In the genomic region with DNA sequence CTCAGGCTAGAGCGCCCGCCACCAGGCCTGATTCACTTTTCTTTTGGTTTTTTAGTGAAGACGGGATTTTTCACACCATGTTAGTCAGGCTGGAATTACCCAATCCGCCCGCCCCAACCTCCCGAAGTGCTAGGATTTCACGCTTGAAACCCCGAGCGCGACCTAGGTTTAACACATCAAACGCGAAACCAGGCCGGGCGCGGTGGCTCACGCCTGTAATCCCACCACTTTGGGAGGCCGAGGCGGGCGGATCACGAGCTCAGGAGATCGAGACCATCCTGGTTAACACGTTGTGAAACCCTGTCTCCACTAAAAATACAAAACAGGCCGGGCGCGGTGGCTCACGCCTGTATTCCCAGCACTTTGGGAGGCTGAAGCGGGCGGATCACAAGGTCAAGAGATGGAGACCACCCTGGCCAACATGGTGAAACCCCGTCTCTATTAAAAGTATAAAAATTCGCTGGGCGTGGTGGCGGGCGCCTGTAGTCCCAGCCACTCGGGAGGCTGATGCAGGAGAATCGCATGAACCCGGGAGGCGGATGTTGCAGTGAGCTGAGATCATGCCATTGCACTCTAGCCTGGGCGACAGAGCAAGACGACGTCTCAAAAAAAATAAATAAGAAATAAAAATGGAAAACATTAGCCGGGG, we compare ENCODE assay signal across 8 cellular contexts. TPM values are rescaled to one million over a fixed set of nuclear protein-coding genes. Genes with fewer than 3 reads are reported as not detected.
DNase-seq lines count a peak whose midpoint lies in the region; FAIRE-seq and TF ChIP-seq lines count a peak whose summit lies in the region.
"Not testable (repeated sequence)": the region's sequence is repeated elsewhere in the genome, so short reads cannot be mapped to it uniquely, and the experiment has no call there.

No MANE protein-coding gene starts in this region.

- not testable (repeated sequence) for H3K27me3 ChIP-seq in keratinocyte (ENCODE audit: control insufficient read depth, extremely low read depth, insufficient read depth, low read length); sigmoid colon; tibial nerve

- dilution Hi-C loops in keratinocyte (cut with MboI; ENCODE audit: extremely low pct_ligation_motif_present, low sequenced_read_pairs): not testable (repeated sequence)

- H3K79me2 ChIP-seq in OCI-LY7 (ENCODE audit: insufficient read depth, low read depth, low read length) (peaks cover 33% of the 10 kb centered on the region), keratinocyte (ENCODE audit: control insufficient read depth, insufficient read depth, low read length) (peaks cover 29% of the 10 kb centered on the region)

- peaks cover 26% of the 10 kb centered on the region for H3K36me3 ChIP-seq in OCI-LY7 (ENCODE audit: insufficient read depth, low read length)
- not testable (repeated sequence) for H3K36me3 ChIP-seq in keratinocyte (ENCODE audit: control insufficient read depth in 2 of 2, extremely low read depth in 1 of 2, insufficient read depth in 2 of 2, low read length in 2 of 2)
- peaks cover 0 to 12% (median 0%) of the 10 kb centered on the region in 4 donors for H3K36me3 ChIP-seq in sigmoid colon
- H3K36me3 ChIP-seq in tibial nerve: peaks cover 0 to 17% (median 0%) of the 10 kb centered on the region in 3 donors

- WGBS in sigmoid colon, 2 donors: 0 to 1% methylated on average over 41 of the region's 41 CpGs
- 1 to 2% methylated on average over 41 of the region's 41 CpGs for WGBS in tibial nerve, 2 donors

- TF ChIP-seq POLR2A in sigmoid colon (IDR thresholded peaks at IDR 0.05); tibial nerve (IDR thresholded peaks at IDR 0.05): not testable (repeated sequence)

- FAIRE-seq in keratinocyte (lab: Jason Lieb, UNC): not testable (repeated sequence)

- H3K9ac ChIP-seq in keratinocyte (ENCODE audit: control insufficient read depth, extremely low read depth, insufficient read depth, low read length): peak overlapping the region; percentile 94

- peak overlapping the region; percentile 78 for H2AFZ ChIP-seq in OCI-LY7 (ENCODE audit: low read length)
- H2AFZ ChIP-seq in keratinocyte (ENCODE audit: control insufficient read depth, low read length): not testable (repeated sequence)

- not testable (repeated sequence) for TF ChIP-seq EP300 in sigmoid colon (IDR thresholded peaks at IDR 0.05)
- TF ChIP-seq EP300 in tibial nerve (IDR thresholded peaks at IDR 0.05): peak in 1 of 2 donors; percentile 8

- peak overlapping the region; percentile 100 for H3K4me3 ChIP-seq in Jurkat, Clone E6-1 (ENCODE audit: low read length)
- H3K4me3 ChIP-seq in OCI-LY7 (ENCODE audit: low read depth, low read length, poor library complexity, severe bottlenecking): peak overlapping the region; percentile 94
- H3K4me3 ChIP-seq in coronary artery: peak overlapping the region; percentile 80
- H3K4me3 ChIP-seq in keratinocyte (ENCODE audit: control insufficient read depth in 2 of 3, extremely low read depth in 1 of 3, insufficient read depth in 2 of 3, low read depth in 1 of 3, low read length in 3 of 3): peak overlapping the region; percentile 80 to 95 (median 81)
- H3K4me3 ChIP-seq in sigmoid colon: peak overlapping the region; percentile 76 to 92 (median 87)
- peak overlapping the region; percentile 69 to 97 (median 86) for H3K4me3 ChIP-seq in tibial nerve

- not testable (repeated sequence) for BruUV-seq in OCI-LY7 (replicated peaks; lab: Mats Ljungman, UMichigan)

- H3K27ac ChIP-seq in OCI-LY7 (ENCODE audit: low read depth, low read length, poor library complexity, severe bottlenecking) (peak overlapping the region; percentile 90), coronary artery (peak overlapping the region; percentile 88 to 95), keratinocyte (ENCODE audit: control insufficient read depth, insufficient read depth, low read length) (peak overlapping the region; percentile 98), sigmoid colon (peak overlapping the region; percentile 96 to 98 (median 98)), tibial nerve (peak overlapping the region; percentile 98 to 100 (median 99))

- intact Hi-C loops in OCI-LY7 (cut with micrococcal nuclease; ENCODE audit: unreplicated experiment) (loop anchor here (1.0 to 5.0 kb wide), 3 partner anchors 40 to 195 kb away; a partner anchor contains a TSS), sigmoid colon (cut with DNase I) (loop anchor here (5.0 kb wide), 1 partner anchor 54 kb away; a partner anchor contains a TSS)

- not testable (repeated sequence) for H3K9me1 ChIP-seq in keratinocyte (ENCODE audit: control insufficient read depth, extremely low read depth, insufficient read depth, low read length)

- H3K9me3 ChIP-seq in OCI-LY7 (ENCODE audit: low read length); keratinocyte (ENCODE audit: control insufficient read depth, low read depth, low read length); sigmoid colon; tibial nerve: not testable (repeated sequence)

- not testable (repeated sequence) for H3K9me2 ChIP-seq in OCI-LY7 (ENCODE audit: insufficient read depth, low read length)

- H4K20me1 ChIP-seq in OCI-LY7 (ENCODE audit: insufficient read depth, low read length); keratinocyte (ENCODE audit: control insufficient read depth, extremely low read depth, insufficient read depth, low read length): not testable (repeated sequence)

- H3K4me1 ChIP-seq in OCI-LY7 (ENCODE audit: insufficient read depth, low read length, poor library complexity, severe bottlenecking): peaks cover 29% of the 10 kb centered on the region
- peaks cover 14% of the 10 kb centered on the region for H3K4me1 ChIP-seq in keratinocyte (ENCODE audit: control insufficient read depth, extremely low read depth, insufficient read depth, low read length)
- H3K4me1 ChIP-seq in sigmoid colon: peaks cover 0 to 38% (median 27%) of the 10 kb centered on the region in 4 donors
- peaks cover 0 to 36% (median 7%) of the 10 kb centered on the region in 4 donors for H3K4me1 ChIP-seq in tibial nerve

- POLR2A ChIA-PET in OCI-LY7 (lab: Charles Lee): interaction anchor here (0.6 to 3.0 kb wide), 21 partner anchors 9 to 249 kb away, joined by 3 to 70 read pairs (median 4); a partner anchor contains a TSS

- not testable (repeated sequence) for TF ChIP-seq CTCF in OCI-LY7 (conservative IDR thresholded peaks at IDR 0.05; ENCODE audit: low read length); coronary artery (IDR thresholded peaks at IDR 0.05); keratinocyte (optimal IDR thresholded peaks at IDR 0.05 in 1 of 3, IDR thresholded peaks at IDR 0.05 in 1 of 3, conservative IDR thresholded peaks at IDR 0.05 in 1 of 3; ENCODE audit: extremely low read depth in 1 of 3, insufficient read depth in 2 of 3, low read length in 3 of 3); sigmoid colon (IDR thresholded peaks at IDR 0.05); tibial nerve (IDR thresholded peaks at IDR 0.05)

- H3K4me2 ChIP-seq in OCI-LY7 (ENCODE audit: low read length): peak overlapping the region; percentile 97
- H3K4me2 ChIP-seq in keratinocyte (ENCODE audit: control insufficient read depth, extremely low read depth, insufficient read depth, low read depth, low read length): peak overlapping the region; percentile 85

- CTCF ChIA-PET in OCI-LY7 (lab: Charles Lee; ENCODE audit: unreplicated experiment): not testable (repeated sequence)

- DNase-seq in GM03348 (ENCODE audit: low spot score): peak; percentile 32
- DNase-seq in Jurkat, Clone E6-1 (ENCODE audit: low read depth, low spot score): peak; percentile 56
- peak; percentile 71 for DNase-seq in OCI-LY7 (ENCODE audit: low spot score)
- peak; percentile 53 to 64 for DNase-seq in activated CD8-positive, alpha-beta memory T cell treated with anti-CD3 and anti-CD28 coated beads for 4 hours (ENCODE audit: low read depth in 2 of 2)
- DNase-seq in coronary artery (ENCODE audit: low spot score): peak; percentile 88
- not testable (repeated sequence) for DNase-seq in keratinocyte (ENCODE audit: low read depth, low spot score)
- DNase-seq in sigmoid colon: peak; percentile 90
- DNase-seq in tibial nerve (ENCODE audit: low spot score in 2 of 2): peak; percentile 61 to 79

RNA-seq across cellular contexts. Expression of a gene that starts 1.4 kb away (rescaled TPM):
- 64.3 TPM for polyA plus RNA-seq in Jurkat, Clone E6-1 (2012; ENCODE audit: insufficient read depth, insufficient read length)
- total RNA-seq in OCI-LY7 (2014; rRNA removed; shearing (Covaris generic)): 139 and 169 TPM in 2 replicates
- total RNA-seq in OCI-LY7 (2022) (85.0 and 98.4 TPM in 2 replicates), sigmoid colon (10 to 100 TPM; 22.8 to 39.7 (median 34.7) TPM), tibial nerve (10 to 100 TPM; 31.7 to 75.0 (median 48.0) TPM)
- polyA plus RNA-seq in keratinocyte (44.5 to 48.1 TPM (median 47.7 TPM) in 3 replicates), sigmoid colon (10 to 100 TPM; 11.6 to 47.6 (median 24.0) TPM)
- 52.4 TPM for polyA plus RNA-seq in keratinocyte (2011; ENCODE audit: low read depth)
- polyA plus RNA-seq in keratinocyte (2011; cell fraction: cytosol; rRNA removed): 26.8 and 38.1 TPM in 2 replicates
- polyA plus RNA-seq in keratinocyte (2011; cell fraction: nucleus; rRNA removed): 65.9 and 68.6 TPM in 2 replicates
- 46.5 and 58.6 TPM in 2 replicates for polyA plus RNA-seq in keratinocyte (2012; ENCODE audit: low replicate concordance)
- polyA minus RNA-seq in keratinocyte: 39.4 to 66.3 TPM (median 48.9 TPM) in 3 replicates
- 53.1 TPM for polyA minus RNA-seq in keratinocyte (2011; cell fraction: cytosol; rRNA and poly(A)+ RNA removed)
- polyA minus RNA-seq in keratinocyte (2011; cell fraction: nucleus; rRNA and poly(A)+ RNA removed): 71.3 and 88.0 TPM in 2 replicates

RNA-seq across cellular contexts. Expression of a gene that starts 8.2 kb away (rescaled TPM):
- polyA plus RNA-seq in Jurkat, Clone E6-1 (2012; ENCODE audit: insufficient read depth, insufficient read length): not detected
- total RNA-seq in OCI-LY7 (2014; rRNA removed; shearing (Covaris generic)): 1.0 TPM in 1 of 2 replicates, not detected in the other
- total RNA-seq in OCI-LY7 (2022) (0.89 TPM in 1 of 2 replicates, not detected in the other), sigmoid colon (1 to 10 TPM in 1 of 4 donors, not detected in 3; 2.1 TPM), tibial nerve (not detected)
- polyA plus RNA-seq in keratinocyte (not detected in 3 replicates), sigmoid colon (not detected)
- not detected for polyA plus RNA-seq in keratinocyte (2011; ENCODE audit: low read depth)
- not detected in 2 replicates for polyA plus RNA-seq in keratinocyte (2011; cell fraction: cytosol; rRNA removed)
- polyA plus RNA-seq in keratinocyte (2011; cell fraction: nucleus; rRNA removed): not detected in 2 replicates
- not detected in 2 replicates for polyA plus RNA-seq in keratinocyte (2012; ENCODE audit: low replicate concordance)
- not detected in 3 replicates for polyA minus RNA-seq in keratinocyte
- not detected for polyA minus RNA-seq in keratinocyte (2011; cell fraction: cytosol; rRNA and poly(A)+ RNA removed)
- not detected in 2 replicates for polyA minus RNA-seq in keratinocyte (2011; cell fraction: nucleus; rRNA and poly(A)+ RNA removed)

RNA-seq across cellular contexts. Expression of a gene that starts 9.0 kb away (rescaled TPM):
- polyA plus RNA-seq in Jurkat, Clone E6-1 (2012; ENCODE audit: insufficient read depth, insufficient read length): 32.9 TPM
- total RNA-seq in OCI-LY7 (2014; rRNA removed; shearing (Covaris generic)): 21.7 and 30.6 TPM in 2 replicates
- total RNA-seq in OCI-LY7 (2022) (41.0 and 47.5 TPM in 2 replicates), sigmoid colon (10 to 100 TPM; 27.1 to 37.8 (median 31.2) TPM), tibial nerve (10 to 100 TPM; 25.9 to 39.1 (median 29.2) TPM)
- polyA plus RNA-seq in keratinocyte (20.4 to 30.4 TPM (median 25.6 TPM) in 3 replicates), sigmoid colon (10 to 100 TPM; 27.8 to 31.2 (median 28.9) TPM)
- 49.1 TPM for polyA plus RNA-seq in keratinocyte (2011; ENCODE audit: low read depth)
- polyA plus RNA-seq in keratinocyte (2011; cell fraction: cytosol; rRNA removed): 26.0 and 26.2 TPM in 2 replicates
- 20.2 and 22.6 TPM in 2 replicates for polyA plus RNA-seq in keratinocyte (2011; cell fraction: nucleus; rRNA removed)
- 25.3 and 35.6 TPM in 2 replicates for polyA plus RNA-seq in keratinocyte (2012; ENCODE audit: low replicate concordance)
- 29.1 to 49.6 TPM (median 37.5 TPM) in 3 replicates for polyA minus RNA-seq in keratinocyte
- polyA minus RNA-seq in keratinocyte (2011; cell fraction: cytosol; rRNA and poly(A)+ RNA removed): 22.8 TPM
- polyA minus RNA-seq in keratinocyte (2011; cell fraction: nucleus; rRNA and poly(A)+ RNA removed): 10.2 and 11.9 TPM in 2 replicates

RNA-seq across cellular contexts. Expression of a gene that starts 35.6 kb away (rescaled TPM):
- polyA plus RNA-seq in Jurkat, Clone E6-1 (2012; ENCODE audit: insufficient read depth, insufficient read length): 76.7 TPM
- 35.1 and 53.3 TPM in 2 replicates for total RNA-seq in OCI-LY7 (2014; rRNA removed; shearing (Covaris generic))
- total RNA-seq in OCI-LY7 (2022): 50.5 and 62.0 TPM in 2 replicates
- polyA plus RNA-seq in keratinocyte: 22.8 to 51.2 TPM (median 25.3 TPM) in 3 replicates
- 94.3 TPM for polyA plus RNA-seq in keratinocyte (2011; ENCODE audit: low read depth)
- polyA plus RNA-seq in keratinocyte (2011; cell fraction: cytosol; rRNA removed): 29.0 and 29.3 TPM in 2 replicates
- 172 and 234 TPM in 2 replicates for polyA plus RNA-seq in keratinocyte (2011; cell fraction: nucleus; rRNA removed)
- polyA plus RNA-seq in keratinocyte (2012; ENCODE audit: low replicate concordance): 34.4 and 71.9 TPM in 2 replicates
- 41.2 to 75.3 TPM (median 57.2 TPM) in 3 replicates for polyA minus RNA-seq in keratinocyte
- 14.8 TPM for polyA minus RNA-seq in keratinocyte (2011; cell fraction: cytosol; rRNA and poly(A)+ RNA removed)
- polyA minus RNA-seq in keratinocyte (2011; cell fraction: nucleus; rRNA and poly(A)+ RNA removed): 26.5 and 42.4 TPM in 2 replicates
- total RNA-seq in sigmoid colon: 10 to 100 TPM; 33.2 to 68.1 (median 43.0) TPM
- 10 to 100 TPM; 20.3 to 63.3 (median 22.8) TPM for polyA plus RNA-seq in sigmoid colon
- 10 to 100 TPM; 51.3 to 94.4 (median 67.0) TPM for total RNA-seq in tibial nerve

RNA-seq across cellular contexts. Expression of a gene that starts 39.9 kb away (rescaled TPM):
- 237 TPM for polyA plus RNA-seq in Jurkat, Clone E6-1 (2012; ENCODE audit: insufficient read depth, insufficient read length)
- total RNA-seq in OCI-LY7 (2014; rRNA removed; shearing (Covaris generic)): 289 and 291 TPM in 2 replicates
- total RNA-seq in OCI-LY7 (2022): 321 and 339 TPM in 2 replicates
- 469 to 552 TPM (median 521 TPM) in 3 replicates for polyA plus RNA-seq in keratinocyte
- polyA plus RNA-seq in keratinocyte (2011; ENCODE audit: low read depth): 307 TPM
- polyA plus RNA-seq in keratinocyte (2011; cell fraction: cytosol; rRNA removed): 204 and 205 TPM in 2 replicates
- 1,085 and 1,105 TPM in 2 replicates for polyA plus RNA-seq in keratinocyte (2011; cell fraction: nucleus; rRNA removed)
- polyA plus RNA-seq in keratinocyte (2012; ENCODE audit: low replicate concordance): 371 and 604 TPM in 2 replicates
- polyA minus RNA-seq in keratinocyte: 291 to 368 TPM (median 298 TPM) in 3 replicates
- 493 TPM for polyA minus RNA-seq in keratinocyte (2011; cell fraction: cytosol; rRNA and poly(A)+ RNA removed)
- 560 and 576 TPM in 2 replicates for polyA minus RNA-seq in keratinocyte (2011; cell fraction: nucleus; rRNA and poly(A)+ RNA removed)
- total RNA-seq in sigmoid colon: 10 to 100 TPM; 44.0 to 70.4 (median 50.4) TPM
- 100 to 1,000 TPM in 1 of 3 donors, 10 to 100 TPM in 2; 16.8 to 128 (median 39.1) TPM for polyA plus RNA-seq in sigmoid colon
- total RNA-seq in tibial nerve: 100 to 1,000 TPM; 108 to 148 (median 133) TPM
